1 cellular context compared by ENCODE assay signal in the genomic region with DNA sequence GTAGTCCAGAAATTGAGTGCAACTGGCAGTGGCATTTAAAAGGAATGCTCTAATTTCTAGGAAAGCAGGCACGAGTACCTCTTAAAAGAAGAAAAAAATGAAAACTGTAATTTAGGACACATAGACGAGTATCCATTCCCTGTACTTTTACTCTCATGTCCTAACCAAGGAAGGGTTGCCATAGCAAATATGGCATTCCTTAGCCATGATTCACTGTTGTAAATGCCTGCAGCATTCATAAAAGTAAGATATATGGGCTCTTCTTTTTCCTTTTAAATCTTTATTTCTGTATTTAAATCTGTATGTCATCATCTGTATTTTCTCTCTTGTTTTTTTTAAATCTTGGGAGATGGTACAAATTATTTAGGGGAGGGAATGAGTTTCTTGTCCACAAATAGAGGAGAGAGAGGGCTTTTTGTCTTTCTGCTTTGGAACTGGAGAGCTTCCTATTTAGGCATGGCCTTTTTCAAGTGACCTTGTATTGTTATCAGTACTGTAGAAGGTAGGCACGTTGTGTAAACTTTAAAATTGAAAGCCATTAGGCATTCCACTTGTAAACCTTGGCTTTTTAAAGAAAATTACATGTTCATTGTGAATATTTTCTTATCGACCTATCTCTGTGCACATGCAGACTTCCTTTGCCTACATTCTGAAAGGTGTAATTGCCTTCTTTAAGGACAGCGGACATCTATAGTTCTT.
A peak's percentile ranks its signal among the peaks of the same experiment; 100 is the strongest.
TF ChIP-seq lines count a peak whose summit lies in the region.

No MANE protein-coding gene starts in this region.

TF ChIP-seq in HepG2, 621 proteins besides CTCF, POLR2A, EP300 and RAD21 (continued from another document and continues in another):
- TF ChIP-seq, protein P1, sequence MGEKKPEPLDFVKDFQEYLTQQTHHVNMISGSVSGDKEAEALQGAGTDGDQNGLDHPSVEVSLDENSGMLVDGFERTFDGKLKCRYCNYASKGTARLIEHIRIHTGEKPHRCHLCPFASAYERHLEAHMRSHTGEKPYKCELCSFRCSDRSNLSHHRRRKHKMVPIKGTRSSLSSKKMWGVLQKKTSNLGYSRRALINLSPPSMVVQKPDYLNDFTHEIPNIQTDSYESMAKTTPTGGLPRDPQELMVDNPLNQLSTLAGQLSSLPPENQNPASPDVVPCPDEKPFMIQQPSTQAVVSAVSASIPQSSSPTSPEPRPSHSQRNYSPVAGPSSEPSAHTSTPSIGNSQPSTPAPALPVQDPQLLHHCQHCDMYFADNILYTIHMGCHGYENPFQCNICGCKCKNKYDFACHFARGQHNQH (CRISPR knock-in tag; IDR thresholded peaks at IDR 0.05) = no peak
- TF ChIP-seq, protein P2, sequence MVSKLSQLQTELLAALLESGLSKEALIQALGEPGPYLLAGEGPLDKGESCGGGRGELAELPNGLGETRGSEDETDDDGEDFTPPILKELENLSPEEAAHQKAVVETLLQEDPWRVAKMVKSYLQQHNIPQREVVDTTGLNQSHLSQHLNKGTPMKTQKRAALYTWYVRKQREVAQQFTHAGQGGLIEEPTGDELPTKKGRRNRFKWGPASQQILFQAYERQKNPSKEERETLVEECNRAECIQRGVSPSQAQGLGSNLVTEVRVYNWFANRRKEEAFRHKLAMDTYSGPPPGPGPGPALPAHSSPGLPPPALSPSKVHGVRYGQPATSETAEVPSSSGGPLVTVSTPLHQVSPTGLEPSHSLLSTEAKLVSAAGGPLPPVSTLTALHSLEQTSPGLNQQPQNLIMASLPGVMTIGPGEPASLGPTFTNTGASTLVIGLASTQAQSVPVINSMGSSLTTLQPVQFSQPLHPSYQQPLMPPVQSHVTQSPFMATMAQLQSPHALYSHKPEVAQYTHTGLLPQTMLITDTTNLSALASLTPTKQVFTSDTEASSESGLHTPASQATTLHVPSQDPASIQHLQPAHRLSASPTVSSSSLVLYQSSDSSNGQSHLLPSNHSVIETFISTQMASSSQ (IDR thresholded peaks at IDR 0.05; ENCODE audit: low read depth) = no peak
- TF ChIP-seq, protein P2 (CRISPR knock-in tag; IDR thresholded peaks at IDR 0.05; ENCODE audit: borderline replicate concordance) = no peak
- TF ChIP-seq AKAP8 (CRISPR knock-in tag; IDR thresholded peaks at IDR 0.05) (no peak), REL (CRISPR knock-in tag; conservative IDR thresholded peaks at IDR 0.05) (no peak), KDM6A (CRISPR knock-in tag; IDR thresholded peaks at IDR 0.05; ENCODE audit: low read depth) (no peak), NR2F1 (CRISPR knock-in tag; IDR thresholded peaks at IDR 0.05) (peak in 1 of 2 experiments; percentile 34; a peak in 1 of 4 replicates), ISL2 (CRISPR knock-in tag; IDR thresholded peaks at IDR 0.05) (peak; percentile 61; the same call in 1 of the 2 replicates), KDM5B (CRISPR knock-in tag; IDR thresholded peaks at IDR 0.05; ENCODE audit: borderline replicate concordance) (no peak), FOXO1 (CRISPR knock-in tag; IDR thresholded peaks at IDR 0.05) (no peak), ZNF788 (CRISPR knock-in tag; IDR thresholded peaks at IDR 0.05; ENCODE audit: borderline replicate concordance) (no peak), SP1 (IDR thresholded peaks at IDR 0.05) (no peak), SP1 (CRISPR knock-in tag; IDR thresholded peaks at IDR 0.05) (no peak), ERF (CRISPR knock-in tag; IDR thresholded peaks at IDR 0.05) (no peak), MXD4 (CRISPR knock-in tag; IDR thresholded peaks at IDR 0.05) (peak; percentile 77), ZMAT3 (CRISPR knock-in tag; conservative IDR thresholded peaks at IDR 0.05) (no peak), KLF13 (CRISPR knock-in tag; IDR thresholded peaks at IDR 0.05) (no peak), ZNF567 (CRISPR knock-in tag; IDR thresholded peaks at IDR 0.05; ENCODE audit: borderline replicate concordance) (no peak), ZNF891 (CRISPR knock-in tag; IDR thresholded peaks at IDR 0.05) (no peak), RORA (CRISPR knock-in tag; IDR thresholded peaks at IDR 0.05) (no peak), ZNF850 (CRISPR knock-in tag; conservative IDR thresholded peaks at IDR 0.05) (no peak), JUND (CRISPR knock-in tag; IDR thresholded peaks at IDR 0.05) (peak; percentile 84), YEATS4 (CRISPR knock-in tag; IDR thresholded peaks at IDR 0.05; ENCODE audit: borderline replicate concordance) (peak; percentile 33; the same call in 1 of the 2 replicates), NR3C1 (CRISPR knock-in tag; IDR thresholded peaks at IDR 0.05) (no peak), MED13 (CRISPR knock-in tag; IDR thresholded peaks at IDR 0.05) (0 out of 2 replicates have a peak, but pooled peaks have one; percentile 49), ZNF207 (IDR thresholded peaks at IDR 0.05; ENCODE audit: borderline replicate concordance) (no peak), BHLHE40 (IDR thresholded peaks at IDR 0.05; ENCODE audit: low read length) (no peak), CHCHD3 (CRISPR knock-in tag; IDR thresholded peaks at IDR 0.05) (no peak), HOXD1 (CRISPR knock-in tag; IDR thresholded peaks at IDR 0.05) (no peak)
- TF ChIP-seq, protein P3, sequence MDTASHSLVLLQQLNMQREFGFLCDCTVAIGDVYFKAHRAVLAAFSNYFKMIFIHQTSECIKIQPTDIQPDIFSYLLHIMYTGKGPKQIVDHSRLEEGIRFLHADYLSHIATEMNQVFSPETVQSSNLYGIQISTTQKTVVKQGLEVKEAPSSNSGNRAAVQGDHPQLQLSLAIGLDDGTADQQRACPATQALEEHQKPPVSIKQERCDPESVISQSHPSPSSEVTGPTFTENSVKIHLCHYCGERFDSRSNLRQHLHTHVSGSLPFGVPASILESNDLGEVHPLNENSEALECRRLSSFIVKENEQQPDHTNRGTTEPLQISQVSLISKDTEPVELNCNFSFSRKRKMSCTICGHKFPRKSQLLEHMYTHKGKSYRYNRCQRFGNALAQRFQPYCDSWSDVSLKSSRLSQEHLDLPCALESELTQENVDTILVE (CRISPR knock-in tag; IDR thresholded peaks at IDR 0.05) = no peak
- TF ChIP-seq, protein P4, sequence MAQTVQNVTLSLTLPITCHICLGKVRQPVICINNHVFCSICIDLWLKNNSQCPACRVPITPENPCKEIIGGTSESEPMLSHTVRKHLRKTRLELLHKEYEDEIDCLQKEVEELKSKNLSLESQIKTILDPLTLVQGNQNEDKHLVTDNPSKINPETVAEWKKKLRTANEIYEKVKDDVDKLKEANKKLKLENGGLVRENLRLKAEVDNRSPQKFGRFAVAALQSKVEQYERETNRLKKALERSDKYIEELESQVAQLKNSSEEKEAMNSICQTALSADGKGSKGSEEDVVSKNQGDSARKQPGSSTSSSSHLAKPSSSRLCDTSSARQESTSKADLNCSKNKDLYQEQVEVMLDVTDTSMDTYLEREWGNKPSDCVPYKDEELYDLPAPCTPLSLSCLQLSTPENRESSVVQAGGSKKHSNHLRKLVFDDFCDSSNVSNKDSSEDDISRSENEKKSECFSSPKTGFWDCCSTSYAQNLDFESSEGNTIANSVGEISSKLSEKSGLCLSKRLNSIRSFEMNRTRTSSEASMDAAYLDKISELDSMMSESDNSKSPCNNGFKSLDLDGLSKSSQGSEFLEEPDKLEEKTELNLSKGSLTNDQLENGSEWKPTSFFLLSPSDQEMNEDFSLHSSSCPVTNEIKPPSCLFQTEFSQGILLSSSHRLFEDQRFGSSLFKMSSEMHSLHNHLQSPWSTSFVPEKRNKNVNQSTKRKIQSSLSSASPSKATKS (CRISPR knock-in tag; IDR thresholded peaks at IDR 0.05) = no peak
- TF ChIP-seq, protein P5, sequence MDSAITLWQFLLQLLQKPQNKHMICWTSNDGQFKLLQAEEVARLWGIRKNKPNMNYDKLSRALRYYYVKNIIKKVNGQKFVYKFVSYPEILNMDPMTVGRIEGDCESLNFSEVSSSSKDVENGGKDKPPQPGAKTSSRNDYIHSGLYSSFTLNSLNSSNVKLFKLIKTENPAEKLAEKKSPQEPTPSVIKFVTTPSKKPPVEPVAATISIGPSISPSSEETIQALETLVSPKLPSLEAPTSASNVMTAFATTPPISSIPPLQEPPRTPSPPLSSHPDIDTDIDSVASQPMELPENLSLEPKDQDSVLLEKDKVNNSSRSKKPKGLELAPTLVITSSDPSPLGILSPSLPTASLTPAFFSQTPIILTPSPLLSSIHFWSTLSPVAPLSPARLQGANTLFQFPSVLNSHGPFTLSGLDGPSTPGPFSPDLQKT (CRISPR knock-in tag; IDR thresholded peaks at IDR 0.05; ENCODE audit: borderline replicate concordance) = no peak
- TF ChIP-seq, protein P6, sequence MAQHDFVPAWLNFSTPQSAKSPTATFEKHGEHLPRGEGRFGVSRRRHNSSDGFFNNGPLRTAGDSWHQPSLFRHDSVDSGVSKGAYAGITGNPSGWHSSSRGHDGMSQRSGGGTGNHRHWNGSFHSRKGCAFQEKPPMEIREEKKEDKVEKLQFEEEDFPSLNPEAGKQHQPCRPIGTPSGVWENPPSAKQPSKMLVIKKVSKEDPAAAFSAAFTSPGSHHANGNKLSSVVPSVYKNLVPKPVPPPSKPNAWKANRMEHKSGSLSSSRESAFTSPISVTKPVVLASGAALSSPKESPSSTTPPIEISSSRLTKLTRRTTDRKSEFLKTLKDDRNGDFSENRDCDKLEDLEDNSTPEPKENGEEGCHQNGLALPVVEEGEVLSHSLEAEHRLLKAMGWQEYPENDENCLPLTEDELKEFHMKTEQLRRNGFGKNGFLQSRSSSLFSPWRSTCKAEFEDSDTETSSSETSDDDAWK (CRISPR knock-in tag; IDR thresholded peaks at IDR 0.05) = no peak
- TF ChIP-seq, protein P7, sequence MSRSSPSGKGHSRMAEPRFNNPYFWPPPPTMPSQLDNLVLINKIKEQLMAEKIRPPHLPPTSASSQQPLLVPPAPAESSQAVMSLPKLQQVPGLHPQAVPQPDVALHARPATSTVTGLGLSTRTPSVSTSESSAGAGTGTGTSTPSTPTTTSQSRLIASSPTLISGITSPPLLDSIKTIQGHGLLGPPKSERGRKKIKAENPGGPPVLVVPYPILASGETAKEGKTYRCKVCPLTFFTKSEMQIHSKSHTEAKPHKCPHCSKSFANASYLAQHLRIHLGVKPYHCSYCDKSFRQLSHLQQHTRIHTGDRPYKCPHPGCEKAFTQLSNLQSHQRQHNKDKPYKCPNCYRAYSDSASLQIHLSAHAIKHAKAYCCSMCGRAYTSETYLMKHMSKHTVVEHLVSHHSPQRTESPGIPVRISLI (CRISPR knock-in tag; IDR thresholded peaks at IDR 0.05; ENCODE audit: borderline replicate concordance) = no peak
- TF ChIP-seq, protein P8, sequence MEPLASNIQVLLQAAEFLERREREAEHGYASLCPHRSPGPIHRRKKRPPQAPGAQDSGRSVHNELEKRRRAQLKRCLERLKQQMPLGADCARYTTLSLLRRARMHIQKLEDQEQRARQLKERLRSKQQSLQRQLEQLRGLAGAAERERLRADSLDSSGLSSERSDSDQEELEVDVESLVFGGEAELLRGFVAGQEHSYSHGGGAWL (CRISPR knock-in tag; IDR thresholded peaks at IDR 0.05) = no peak
- TF ChIP-seq, protein P9, sequence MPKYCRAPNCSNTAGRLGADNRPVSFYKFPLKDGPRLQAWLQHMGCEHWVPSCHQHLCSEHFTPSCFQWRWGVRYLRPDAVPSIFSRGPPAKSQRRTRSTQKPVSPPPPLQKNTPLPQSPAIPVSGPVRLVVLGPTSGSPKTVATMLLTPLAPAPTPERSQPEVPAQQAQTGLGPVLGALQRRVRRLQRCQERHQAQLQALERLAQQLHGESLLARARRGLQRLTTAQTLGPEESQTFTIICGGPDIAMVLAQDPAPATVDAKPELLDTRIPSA (CRISPR knock-in tag; IDR thresholded peaks at IDR 0.05; ENCODE audit: borderline replicate concordance) = no peak
- TF ChIP-seq, protein P10, sequence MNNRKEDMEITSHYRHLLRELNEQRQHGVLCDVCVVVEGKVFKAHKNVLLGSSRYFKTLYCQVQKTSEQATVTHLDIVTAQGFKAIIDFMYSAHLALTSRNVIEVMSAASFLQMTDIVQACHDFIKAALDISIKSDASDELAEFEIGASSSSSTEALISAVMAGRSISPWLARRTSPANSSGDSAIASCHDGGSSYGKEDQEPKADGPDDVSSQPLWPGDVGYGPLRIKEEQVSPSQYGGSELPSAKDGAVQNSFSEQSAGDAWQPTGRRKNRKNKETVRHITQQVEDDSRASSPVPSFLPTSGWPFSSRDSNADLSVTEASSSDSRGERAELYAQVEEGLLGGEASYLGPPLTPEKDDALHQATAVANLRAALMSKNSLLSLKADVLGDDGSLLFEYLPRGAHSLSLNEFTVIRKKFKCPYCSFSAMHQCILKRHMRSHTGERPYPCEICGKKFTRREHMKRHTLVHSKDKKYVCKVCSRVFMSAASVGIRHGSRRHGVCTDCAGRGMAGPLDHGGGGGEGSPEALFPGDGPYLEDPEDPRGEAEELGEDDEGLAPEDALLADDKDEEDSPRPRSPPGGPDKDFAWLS (CRISPR knock-in tag; IDR thresholded peaks at IDR 0.05; ENCODE audit: borderline replicate concordance) = no peak
- TF ChIP-seq, protein P11, sequence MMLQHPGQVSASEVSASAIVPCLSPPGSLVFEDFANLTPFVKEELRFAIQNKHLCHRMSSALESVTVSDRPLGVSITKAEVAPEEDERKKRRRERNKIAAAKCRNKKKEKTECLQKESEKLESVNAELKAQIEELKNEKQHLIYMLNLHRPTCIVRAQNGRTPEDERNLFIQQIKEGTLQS (CRISPR knock-in tag; IDR thresholded peaks at IDR 0.05) = peak; percentile 64; the same call in 1 of the 2 replicates
- TF ChIP-seq, protein P12, sequence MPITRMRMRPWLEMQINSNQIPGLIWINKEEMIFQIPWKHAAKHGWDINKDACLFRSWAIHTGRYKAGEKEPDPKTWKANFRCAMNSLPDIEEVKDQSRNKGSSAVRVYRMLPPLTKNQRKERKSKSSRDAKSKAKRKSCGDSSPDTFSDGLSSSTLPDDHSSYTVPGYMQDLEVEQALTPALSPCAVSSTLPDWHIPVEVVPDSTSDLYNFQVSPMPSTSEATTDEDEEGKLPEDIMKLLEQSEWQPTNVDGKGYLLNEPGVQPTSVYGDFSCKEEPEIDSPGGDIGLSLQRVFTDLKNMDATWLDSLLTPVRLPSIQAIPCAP (CRISPR knock-in tag; IDR thresholded peaks at IDR 0.05; ENCODE audit: low read depth) = no peak
- TF ChIP-seq, protein P13, sequence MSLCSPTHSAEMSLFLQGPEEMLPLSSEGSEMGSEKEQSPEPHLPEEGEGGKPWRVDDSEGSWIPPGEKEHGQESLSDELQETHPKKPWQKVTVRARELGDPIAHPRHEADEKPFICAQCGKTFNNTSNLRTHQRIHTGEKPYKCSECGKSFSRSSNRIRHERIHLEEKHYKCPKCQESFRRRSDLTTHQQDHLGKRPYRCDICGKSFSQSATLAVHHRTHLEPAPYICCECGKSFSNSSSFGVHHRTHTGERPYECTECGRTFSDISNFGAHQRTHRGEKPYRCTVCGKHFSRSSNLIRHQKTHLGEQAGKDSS (CRISPR knock-in tag; IDR thresholded peaks at IDR 0.05; ENCODE audit: borderline replicate concordance, low read depth) = no peak
- TF ChIP-seq, protein P14, sequence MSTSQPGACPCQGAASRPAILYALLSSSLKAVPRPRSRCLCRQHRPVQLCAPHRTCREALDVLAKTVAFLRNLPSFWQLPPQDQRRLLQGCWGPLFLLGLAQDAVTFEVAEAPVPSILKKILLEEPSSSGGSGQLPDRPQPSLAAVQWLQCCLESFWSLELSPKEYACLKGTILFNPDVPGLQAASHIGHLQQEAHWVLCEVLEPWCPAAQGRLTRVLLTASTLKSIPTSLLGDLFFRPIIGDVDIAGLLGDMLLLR (CRISPR knock-in tag; IDR thresholded peaks at IDR 0.05) = no peak
